In the genomic region with DNA sequence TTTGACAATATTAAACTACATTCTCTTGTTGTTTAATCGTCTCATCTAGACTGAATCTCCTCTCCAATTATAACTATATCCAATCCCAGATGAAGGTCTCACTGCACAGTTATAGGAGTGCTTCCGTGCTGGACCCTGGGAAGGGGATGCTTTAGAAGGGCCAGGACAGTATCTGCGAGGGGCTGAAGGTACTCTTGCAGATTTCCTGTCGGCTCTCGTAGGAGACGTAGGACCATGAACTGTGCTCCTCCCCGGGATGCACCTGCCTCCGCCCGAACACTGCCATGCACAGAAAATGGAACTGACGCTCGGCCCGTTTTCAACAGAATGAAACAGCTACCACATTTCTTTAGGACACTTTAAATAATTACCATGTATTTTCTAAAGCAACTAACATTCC, we compare ENCODE assay signal across 1 cellular context.
TF ChIP-seq lines count a peak whose summit lies in the region.

No MANE protein-coding gene starts in this region.

TF ChIP-seq in HCT116, 20 proteins besides CTCF, POLR2A, EP300 and RAD21:
- TF ChIP-seq, protein P1, sequence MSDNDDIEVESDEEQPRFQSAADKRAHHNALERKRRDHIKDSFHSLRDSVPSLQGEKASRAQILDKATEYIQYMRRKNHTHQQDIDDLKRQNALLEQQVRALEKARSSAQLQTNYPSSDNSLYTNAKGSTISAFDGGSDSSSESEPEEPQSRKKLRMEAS (IDR thresholded peaks at IDR 0.05) = no peak
- no peak for TF ChIP-seq EZH2 (IDR thresholded peaks at IDR 0.05)
- no peak for TF ChIP-seq ELF1 (IDR thresholded peaks at IDR 0.05; ENCODE audit: borderline replicate concordance, low read depth)
- TF ChIP-seq CEBPB (IDR thresholded peaks at IDR 0.05; ENCODE audit: low read depth) = no peak
- TF ChIP-seq, protein P2, sequence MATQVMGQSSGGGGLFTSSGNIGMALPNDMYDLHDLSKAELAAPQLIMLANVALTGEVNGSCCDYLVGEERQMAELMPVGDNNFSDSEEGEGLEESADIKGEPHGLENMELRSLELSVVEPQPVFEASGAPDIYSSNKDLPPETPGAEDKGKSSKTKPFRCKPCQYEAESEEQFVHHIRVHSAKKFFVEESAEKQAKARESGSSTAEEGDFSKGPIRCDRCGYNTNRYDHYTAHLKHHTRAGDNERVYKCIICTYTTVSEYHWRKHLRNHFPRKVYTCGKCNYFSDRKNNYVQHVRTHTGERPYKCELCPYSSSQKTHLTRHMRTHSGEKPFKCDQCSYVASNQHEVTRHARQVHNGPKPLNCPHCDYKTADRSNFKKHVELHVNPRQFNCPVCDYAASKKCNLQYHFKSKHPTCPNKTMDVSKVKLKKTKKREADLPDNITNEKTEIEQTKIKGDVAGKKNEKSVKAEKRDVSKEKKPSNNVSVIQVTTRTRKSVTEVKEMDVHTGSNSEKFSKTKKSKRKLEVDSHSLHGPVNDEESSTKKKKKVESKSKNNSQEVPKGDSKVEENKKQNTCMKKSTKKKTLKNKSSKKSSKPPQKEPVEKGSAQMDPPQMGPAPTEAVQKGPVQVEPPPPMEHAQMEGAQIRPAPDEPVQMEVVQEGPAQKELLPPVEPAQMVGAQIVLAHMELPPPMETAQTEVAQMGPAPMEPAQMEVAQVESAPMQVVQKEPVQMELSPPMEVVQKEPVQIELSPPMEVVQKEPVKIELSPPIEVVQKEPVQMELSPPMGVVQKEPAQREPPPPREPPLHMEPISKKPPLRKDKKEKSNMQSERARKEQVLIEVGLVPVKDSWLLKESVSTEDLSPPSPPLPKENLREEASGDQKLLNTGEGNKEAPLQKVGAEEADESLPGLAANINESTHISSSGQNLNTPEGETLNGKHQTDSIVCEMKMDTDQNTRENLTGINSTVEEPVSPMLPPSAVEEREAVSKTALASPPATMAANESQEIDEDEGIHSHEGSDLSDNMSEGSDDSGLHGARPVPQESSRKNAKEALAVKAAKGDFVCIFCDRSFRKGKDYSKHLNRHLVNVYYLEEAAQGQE (IDR thresholded peaks at IDR 0.05; ENCODE audit: low read depth) = no peak
- no peak for TF ChIP-seq ZBTB33 (IDR thresholded peaks at IDR 0.05; ENCODE audit: extremely low read depth, insufficient replicate concordance, low read length)
- TF ChIP-seq CBX3 (IDR thresholded peaks at IDR 0.05; ENCODE audit: low read depth) = no peak
- no peak for TF ChIP-seq TCF7L2 (IDR thresholded peaks at IDR 0.05; ENCODE audit: borderline replicate concordance, extremely low read depth, insufficient read depth, insufficient read length)
- TF ChIP-seq SRF (IDR thresholded peaks at IDR 0.05; ENCODE audit: low read depth) = no peak
- TF ChIP-seq ZFX (IDR thresholded peaks at IDR 0.05) = no peak
- TF ChIP-seq FOSL1 (IDR thresholded peaks at IDR 0.05; ENCODE audit: low read depth) = no peak
- no peak for TF ChIP-seq EGR1 (IDR thresholded peaks at IDR 0.05; ENCODE audit: low read depth)
- no peak for TF ChIP-seq POLR2AphosphoS5 (IDR thresholded peaks at IDR 0.05; ENCODE audit: low read depth, low read length)
- TF ChIP-seq, protein P3, sequence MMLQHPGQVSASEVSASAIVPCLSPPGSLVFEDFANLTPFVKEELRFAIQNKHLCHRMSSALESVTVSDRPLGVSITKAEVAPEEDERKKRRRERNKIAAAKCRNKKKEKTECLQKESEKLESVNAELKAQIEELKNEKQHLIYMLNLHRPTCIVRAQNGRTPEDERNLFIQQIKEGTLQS (IDR thresholded peaks at IDR 0.05) = no peak
